8 cellular contexts compared by ENCODE assay signal in genomic region chr11:68128682-68129327, GRCh38. TPM values are rescaled to one million over a fixed set of nuclear protein-coding genes. Genes with fewer than 3 reads are reported as not detected.
DNase-seq lines count a peak whose midpoint lies in the region; ATAC-seq, FAIRE-seq and TF ChIP-seq lines count a peak whose summit lies in the region.

No MANE protein-coding gene starts in this region.

- TF ChIP-seq CTCF in choroid plexus epithelial cell (conservative IDR thresholded peaks at IDR 0.05; ENCODE audit: low read depth, low read length), result no peak
- TF ChIP-seq CTCF in liver (IDR thresholded peaks at IDR 0.05; ENCODE audit: low read depth, low read length, missing input control), result no peak

- H3K27me3 ChIP-seq in liver (ENCODE audit: control insufficient read depth in 4 of 4, insufficient read depth in 4 of 4, low read length in 3 of 4) (no peaks in the 10 kb centered on the region), subcutaneous abdominal adipose tissue (ENCODE audit: control insufficient read depth in 5 of 5, insufficient read depth in 4 of 5, low read length in 5 of 5) (no peaks in the 10 kb centered on the region)

- no peak overlapping the region for H3K9ac ChIP-seq in liver (ENCODE audit: low read depth in 1 of 2, low read length in 2 of 2)
- peak overlapping the region in 3 of 5 donors; percentile 47 to 76 (median 68) for H3K9ac ChIP-seq in subcutaneous abdominal adipose tissue (ENCODE audit: low read length in 5 of 5)

- FAIRE-seq in RCC 7860 (lab: Jason Lieb, UNC), result no peak

- 21% methylated on average over 15 of the region's 15 CpGs for WGBS in liver

- H3K36me3 ChIP-seq in liver (ENCODE audit: control insufficient read depth in 4 of 4, insufficient read depth in 3 of 4, low read depth in 1 of 4, low read length in 3 of 4) (no peaks in the 10 kb centered on the region), subcutaneous abdominal adipose tissue (ENCODE audit: control insufficient read depth in 5 of 5, insufficient read depth in 5 of 5, low read length in 5 of 5) (no peaks in the 10 kb centered on the region)

- H3K9me3 ChIP-seq in liver (ENCODE audit: control insufficient read depth in 4 of 4, low read length in 3 of 4), result no peaks in the 10 kb centered on the region
- H3K9me3 ChIP-seq in subcutaneous abdominal adipose tissue (ENCODE audit: control insufficient read depth in 5 of 5, low read length in 5 of 5), result peaks cover 0 to 2% (median 0%) of the 10 kb centered on the region in 5 donors

- TF ChIP-seq RAD21 in liver (IDR thresholded peaks at IDR 0.05), result peak in 1 of 2 donors; percentile 37

- H3K4me3 ChIP-seq in choroid plexus epithelial cell (ENCODE audit: low read depth, low read length), result peak overlapping the region; percentile 45
- H3K4me3 ChIP-seq in liver (ENCODE audit: low read depth in 1 of 3, low read length in 3 of 3), result peak overlapping the region in 1 of 3 donors; percentile 53
- H3K4me3 ChIP-seq in subcutaneous abdominal adipose tissue (ENCODE audit: low read depth in 1 of 5, low read length in 5 of 5), result peak overlapping the region; percentile 51 to 69 (median 59)

- DNase-seq in HT-29 (ENCODE audit: low spot score) (peak; percentile 58), choroid plexus epithelial cell (ENCODE audit: low read depth) (peak; percentile 89), DMS153 (lab: John Stamatoyannopoulos, UW) (no peak), mesenteric fat pad (ENCODE audit: low spot score) (no peak), RCC 7860 (ENCODE audit: low spot score) (no peak)

- H3K27ac ChIP-seq in liver (ENCODE audit: low read depth in 1 of 2, low read length in 2 of 2) (peak overlapping the region; percentile 74 to 88), subcutaneous abdominal adipose tissue (ENCODE audit: low read depth, low read length) (peak overlapping the region; percentile 37)

- ATAC-seq in esophagus mucosa, result no peak

- H3K4me1 ChIP-seq in liver (ENCODE audit: control insufficient read depth in 4 of 4, insufficient read depth in 4 of 4, low read length in 3 of 4) (peaks cover 14 to 37% (median 29%) of the 10 kb centered on the region in 4 donors), subcutaneous abdominal adipose tissue (ENCODE audit: control insufficient read depth in 5 of 5, insufficient read depth in 5 of 5, low read length in 5 of 5) (peaks cover 2 to 25% (median 23%) of the 10 kb centered on the region in 5 donors)

TF ChIP-seq in liver, 16 proteins besides CTCF, POLR2A, EP300 and RAD21:
- TF ChIP-seq JUND (IDR thresholded peaks at IDR 0.05) (peak in 1 of 2 donors; percentile 55), HNF4A (conservative IDR thresholded peaks at IDR 0.05) (peak; percentile 55 to 74), FOXA1 (IDR thresholded peaks at IDR 0.05) (no peak), RXRA (IDR thresholded peaks at IDR 0.05) (peak; percentile 64 to 83), REST (IDR thresholded peaks at IDR 0.05) (peak; percentile 19), EGR1 (IDR thresholded peaks at IDR 0.05; ENCODE audit: low read depth in 2 of 2) (peak in 1 of 2 donors; percentile 13), SP1 (IDR thresholded peaks at IDR 0.05) (peak; percentile 35), NR2F2 (IDR thresholded peaks at IDR 0.05) (peak; percentile 19), MAX (IDR thresholded peaks at IDR 0.05) (peak; percentile 76), TAF1 (conservative IDR thresholded peaks at IDR 0.05) (no peak), ATF3 (IDR thresholded peaks at IDR 0.05) (no peak)
TF ChIP-seq in liver: peak in this region for 8.

RNA-seq across cellular contexts. Expression of gene CHKA, which starts 7.6 kb away (rescaled TPM):
- total RNA-seq in HT-29 (2014; rRNA removed; shearing (Covaris generic)), result 67.9 and 79.4 TPM in 2 replicates
- 10 to 100 TPM; 18.4 to 41.9 TPM for total RNA-seq in liver
- polyA plus RNA-seq in liver, result 10 to 100 TPM; 11.4 to 16.1 TPM
- 33.4 TPM for total RNA-seq in mesenteric fat pad
- total RNA-seq in esophagus mucosa, result 2.3 TPM

Comparison
In these comparisons a context has a peak if more than half of its experiments do, and no peak if none do; other contexts are left out.
1. DNase-seq: peak in HT-29 (single experiment) and choroid plexus epithelial cell (single experiment); none in DMS153 (single experiment), mesenteric fat pad (single experiment) and RCC 7860 (single experiment).
2. H3K9ac ChIP-seq: peak in subcutaneous abdominal adipose tissue (3 of 5); none in liver (0 of 2).